ENCODE assay signal across 1 cellular context in genomic region chr1:170664828-170665617, GRCh38.
TF ChIP-seq lines count a peak whose summit lies in the region.

No MANE protein-coding gene starts in this region.

TF ChIP-seq in H1, 55 proteins besides CTCF, POLR2A, EP300 and RAD21 (continued from another document):
- no peak for TF ChIP-seq PHF8 (conservative IDR thresholded peaks at IDR 0.05; ENCODE audit: low read depth, low read length)
- TF ChIP-seq GABPA (IDR thresholded peaks at IDR 0.05; ENCODE audit: borderline replicate concordance, insufficient read depth, low read length): no peak
- TF ChIP-seq SIRT6 (IDR thresholded peaks at IDR 0.05; ENCODE audit: low read length): no peak
- peak; percentile 63; the same call in 1 of the 2 replicates for TF ChIP-seq RBBP5 (IDR thresholded peaks at IDR 0.05; ENCODE audit: borderline replicate concordance, low read depth, low read length)
- TF ChIP-seq ASH2L (IDR thresholded peaks at IDR 0.05; ENCODE audit: low read length): peak; percentile 88
- TF ChIP-seq SP4 (IDR thresholded peaks at IDR 0.05; ENCODE audit: low read length): no peak
- no peak for TF ChIP-seq CBX5 (IDR thresholded peaks at IDR 0.05; ENCODE audit: low read depth, low read length)
- TF ChIP-seq CTBP2 (IDR thresholded peaks at IDR 0.05; ENCODE audit: borderline replicate concordance, insufficient read depth, insufficient read length, low read length): peak; percentile 99
- TF ChIP-seq EGR1 (IDR thresholded peaks at IDR 0.05; ENCODE audit: borderline replicate concordance, low read depth, low read length): peak; percentile 44; the same call in 1 of the 2 replicates
- peak; percentile 77; the same call in 1 of the 2 replicates for TF ChIP-seq SUZ12 (IDR thresholded peaks at IDR 0.05; ENCODE audit: low read length)
- no peak for TF ChIP-seq BACH1 (IDR thresholded peaks at IDR 0.05; ENCODE audit: low read length)
- no peak for TF ChIP-seq HDAC2 (IDR thresholded peaks at IDR 0.05; ENCODE audit: borderline replicate concordance in 1 of 2, low read depth in 2 of 2, low read length in 2 of 2)
